ENCODE assay signal across 2 cellular contexts in genomic region chr14:36664322-36665193, GRCh38.
TF ChIP-seq lines count a peak whose summit lies in the region.

No MANE protein-coding gene starts in this region.

TF ChIP-seq in SK-N-SH, 30 proteins besides CTCF, POLR2A, EP300 and RAD21 (continued from another document):
- TF ChIP-seq USF2 (IDR thresholded peaks at IDR 0.05; ENCODE audit: borderline replicate concordance, low read depth, low read length) = no peak
- TF ChIP-seq TCF12 (IDR thresholded peaks at IDR 0.05) = no peak
- no peak for TF ChIP-seq NRF1 (IDR thresholded peaks at IDR 0.05; ENCODE audit: low read depth, low read length)
- no peak for TF ChIP-seq RFX5 (IDR thresholded peaks at IDR 0.05; ENCODE audit: low read length)
- TF ChIP-seq YY1 (IDR thresholded peaks at IDR 0.05; ENCODE audit: low read depth) = no peak
- no peak for TF ChIP-seq REST (IDR thresholded peaks at IDR 0.05; ENCODE audit: low read depth, low read length)
- TF ChIP-seq RCOR1 (IDR thresholded peaks at IDR 0.05; ENCODE audit: low read length) = no peak
- no peak for TF ChIP-seq GATA2 (CRISPR knock-in tag; IDR thresholded peaks at IDR 0.05)
- TF ChIP-seq SMC3 (IDR thresholded peaks at IDR 0.05; ENCODE audit: low read depth, low read length) = no peak

TF ChIP-seq in SK-N-SH treated with all-trans-retinoic acid at 6 μM for 48 hours, 23 proteins besides CTCF, POLR2A, EP300 and RAD21 (continued from another document):
- TF ChIP-seq CREB5 (CRISPR knock-in tag; IDR thresholded peaks at IDR 0.05; ENCODE audit: low read depth) (no peak), ARNTL (CRISPR knock-in tag; IDR thresholded peaks at IDR 0.05; ENCODE audit: borderline replicate concordance, low read depth) (no peak)
